In genomic region chr22:38317237-38317994, GRCh38 we compare ENCODE assay signal across 8 cellular contexts. TPM values are rescaled to one million over a fixed set of nuclear protein-coding genes. Genes with fewer than 3 reads are reported as not detected.
DNase-seq lines count a peak whose midpoint lies in the region; ATAC-seq and TF ChIP-seq lines count a peak whose summit lies in the region.

Gene CSNK1E (minus strand): TSS chr22:38317433. CDS start chr22:38314157, 3,276 bp downstream.

- H3K36me3 ChIP-seq in OCI-LY1 (ENCODE audit: insufficient read depth, low read length) (no peaks in the 10 kb centered on the region), esophagus (ENCODE audit: control insufficient read depth in 2 of 2, insufficient read depth in 2 of 2, low read length in 1 of 2) (peaks cover 2 to 3% of the 10 kb centered on the region in 2 donors), mucosa of stomach (ENCODE audit: control insufficient read depth, insufficient read depth, low read length) (no peaks in the 10 kb centered on the region)

- no peaks in the 10 kb centered on the region for H3K9me2 ChIP-seq in OCI-LY1 (ENCODE audit: low read depth, low read length)

- 2% methylated on average over 47 to 80 of the region's 80 CpGs for WGBS in esophagus, 2 donors

- H3K27me3 Mint-ChIP-seq in HFFc6 (ENCODE audit: insufficient read depth), result peaks cover 11% of the 10 kb centered on the region; the same call in 1 of the 2 replicates
- H3K27me3 Mint-ChIP-seq in activated T-cell treated with anti-CD3 and anti-CD28 coated beads, Interleukin-2, amount 50 U/mL, for 72 hours (ENCODE audit: low read depth), result no peaks in the 10 kb centered on the region

- H3K27ac Mint-ChIP-seq in HFFc6, result peak within 1 kb of the TSS; percentile 97
- peak within 1 kb of the TSS; percentile 82 for H3K27ac Mint-ChIP-seq in activated T-cell treated with anti-CD3 and anti-CD28 coated beads, Interleukin-2, amount 50 U/mL, for 72 hours

- no peaks in the 10 kb centered on the region for H4K20me1 ChIP-seq in OCI-LY1 (ENCODE audit: insufficient read depth, low read length)

- H3K9me3 Mint-ChIP-seq in HFFc6, result no peaks in the 10 kb centered on the region
- H3K9me3 Mint-ChIP-seq in activated T-cell treated with anti-CD3 and anti-CD28 coated beads, Interleukin-2, amount 50 U/mL, for 72 hours, result no peaks in the 10 kb centered on the region

- no peaks in the 10 kb centered on the region for H3F3A ChIP-seq in OCI-LY1 (ENCODE audit: insufficient read depth, low read length)

- DNase-seq in COR-L47 (lab: John Stamatoyannopoulos, UW), result peak; percentile 56
- no peak for DNase-seq in HFFc6
- DNase-seq in activated T-cell treated with anti-CD3 and anti-CD28 coated beads, Interleukin-2, amount 50 U/mL, for 72 hours, result peak; percentile 83 to 84
- DNase-seq in stimulated activated CD8-positive, alpha-beta memory T cell treated with anti-CD3 and anti-CD28 coated beads, Interleukin-7, amount 100 ng/mL, for 24 hours (ENCODE audit: low read depth), result peak; percentile 46
- DNase-seq in COLO829 (ENCODE audit: low spot score), result no peak

- H3K27ac ChIP-seq in OCI-LY1 (ENCODE audit: low read depth, low read length, poor library complexity, severe bottlenecking), result no peak within 1 kb of the TSS
- peak within 1 kb of the TSS; percentile 96 to 98 for H3K27ac ChIP-seq in esophagus (ENCODE audit: low read depth in 2 of 2, low read length in 1 of 2)

- H3K9me3 ChIP-seq in OCI-LY1 (ENCODE audit: low read length), result no peaks in the 10 kb centered on the region
- no peaks in the 10 kb centered on the region for H3K9me3 ChIP-seq in esophagus (ENCODE audit: control insufficient read depth in 2 of 2, insufficient read depth in 1 of 2, low read depth in 1 of 2, low read length in 1 of 2)
- no peaks in the 10 kb centered on the region for H3K9me3 ChIP-seq in mucosa of stomach (ENCODE audit: control insufficient read depth, low read length)

- H3K4me3 ChIP-seq in OCI-LY1 (ENCODE audit: low read depth, low read length, poor library complexity, severe bottlenecking), result peak within 1 kb of the TSS; percentile 65
- H3K4me3 ChIP-seq in esophagus (ENCODE audit: low read depth in 1 of 2, low read length in 2 of 2), result peak within 1 kb of the TSS; percentile 67 to 82
- peak within 1 kb of the TSS; percentile 85 for H3K4me3 ChIP-seq in mucosa of stomach (ENCODE audit: low read length)

- H3K27me3 ChIP-seq in OCI-LY1 (ENCODE audit: insufficient read depth, low read length), result peaks cover 12% of the 10 kb centered on the region; the same call in 1 of the 2 replicates
- no peaks in the 10 kb centered on the region for H3K27me3 ChIP-seq in esophagus (ENCODE audit: control insufficient read depth in 1 of 2, insufficient read depth in 2 of 2, low read length in 2 of 2)
- no peaks in the 10 kb centered on the region for H3K27me3 ChIP-seq in mucosa of stomach (ENCODE audit: control insufficient read depth, insufficient read depth, low read length)

- H3K4me1 ChIP-seq in OCI-LY1 (ENCODE audit: insufficient read depth, low read length, severe bottlenecking), result peaks cover 35% of the 10 kb centered on the region
- H3K4me1 ChIP-seq in esophagus (ENCODE audit: control insufficient read depth in 2 of 2, insufficient read depth in 2 of 2, low read length in 1 of 2), result peaks cover 0 to 11% of the 10 kb centered on the region in 2 donors
- H3K4me1 ChIP-seq in mucosa of stomach (ENCODE audit: control insufficient read depth, insufficient read depth, low read length), result peaks cover 47% of the 10 kb centered on the region

- no peak within 1 kb of the TSS for H2AFZ ChIP-seq in OCI-LY1 (ENCODE audit: low read length)

- no peaks in the 10 kb centered on the region for H3K79me2 ChIP-seq in OCI-LY1 (ENCODE audit: insufficient read depth, low read length)

- H3K9ac ChIP-seq in OCI-LY1 (ENCODE audit: low read length), result peak within 1 kb of the TSS; percentile 54; the same call in 1 of the 2 replicates
- peak within 1 kb of the TSS; percentile 95 for H3K9ac ChIP-seq in mucosa of stomach (ENCODE audit: low read length)

- no peak for TF ChIP-seq CTCF in HFFc6 (IDR thresholded peaks at IDR 0.05)
- no peak for TF ChIP-seq CTCF in OCI-LY1 (IDR thresholded peaks at IDR 0.05; ENCODE audit: low read length)

- peak; percentile 70 to 73 for ATAC-seq in activated T-cell treated with anti-CD3 and anti-CD28 coated beads, Interleukin-2, amount 50 U/mL, for 72 hours (replicated peaks in 1 of 2)

- H3K4me3 Mint-ChIP-seq in HFFc6, result peak within 1 kb of the TSS; percentile 97
- H3K4me3 Mint-ChIP-seq in activated T-cell treated with anti-CD3 and anti-CD28 coated beads, Interleukin-2, amount 50 U/mL, for 72 hours, result peak within 1 kb of the TSS; percentile 87 to 90

- peaks cover 25% of the 10 kb centered on the region for H3K36me3 Mint-ChIP-seq in HFFc6 (ENCODE audit: low read depth)
- H3K36me3 Mint-ChIP-seq in activated T-cell treated with anti-CD3 and anti-CD28 coated beads, Interleukin-2, amount 50 U/mL, for 72 hours (ENCODE audit: insufficient read depth in 2 of 2), result peaks cover 0 to 3% of the 10 kb centered on the region in 2 donors

- peaks cover 58% of the 10 kb centered on the region for H3K4me1 Mint-ChIP-seq in HFFc6 (ENCODE audit: low read depth)
- peaks cover 39% of the 10 kb centered on the region for H3K4me1 Mint-ChIP-seq in activated T-cell treated with anti-CD3 and anti-CD28 coated beads, Interleukin-2, amount 50 U/mL, for 72 hours (ENCODE audit: low read depth)

- H3K4me2 ChIP-seq in OCI-LY1 (ENCODE audit: low read length), result peak within 1 kb of the TSS; percentile 80

RNA-seq across cellular contexts. Expression of gene CSNK1E, which starts in this region (rescaled TPM):
- 100 to 1,000 TPM; 166 to 184 (median 172) TPM for total RNA-seq in HFFc6 (2021; fragmentation: NEBNext Ultra II Directional; extraction: Animal tissue kit (Norgen Biotek cat#: 25700))
- total RNA-seq in activated T-cell treated with anti-CD3 and anti-CD28 coated beads, Interleukin-2, amount 50 U/mL, for 72 hours, result 100 to 1,000 TPM; 106 to 107 TPM
- 100 to 1,000 TPM in 1 of 2 donors, 10 to 100 TPM in 1; 69.4 to 152 TPM for polyA plus RNA-seq in esophagus

Comparison
In these comparisons a context has a peak if more than half of its experiments do, and no peak if none do; other contexts are left out.
1. DNase-seq: peak in COR-L47 (single experiment), activated T-cell treated with anti-CD3 and anti-CD28 coated beads, Interleukin-2, amount 50 U/mL, for 72 hours (2 of 2) and stimulated activated CD8-positive, alpha-beta memory T cell treated with anti-CD3 and anti-CD28 coated beads, Interleukin-7, amount 100 ng/mL, for 24 hours (single experiment); none in HFFc6 (single experiment) and COLO829 (single experiment).
2. Peak in every context shown above with its lines, with median percentiles within 50 percentile points of each other: H3K4me3 ChIP-seq.